In genomic region chr7:44999245-45000095, GRCh38 we compare ENCODE assay signal across 8 cellular contexts. TPM values are rescaled to one million over a fixed set of nuclear protein-coding genes. Genes with fewer than 3 reads are reported as not detected.
DNase-seq lines count a peak whose midpoint lies in the region; ATAC-seq and TF ChIP-seq lines count a peak whose summit lies in the region.

No MANE protein-coding gene starts in this region.

- H3K36me3 ChIP-seq in duodenal mucosa (ENCODE audit: control insufficient read depth in 1 of 2, insufficient read depth in 2 of 2, low read length in 2 of 2), result no peaks in the 10 kb centered on the region

- H3K27me3 ChIP-seq in duodenal mucosa (ENCODE audit: control insufficient read depth in 1 of 2, insufficient read depth in 2 of 2, low read length in 2 of 2), result no peaks in the 10 kb centered on the region

- peaks cover 58% of the 10 kb centered on the region for H3K4me1 Mint-ChIP-seq in activated CD4-positive, alpha-beta memory T cell treated with anti-CD3 and anti-CD28 coated beads for 36 hours (ENCODE audit: low read depth)

- no peaks in the 10 kb centered on the region for H3K9me3 Mint-ChIP-seq in activated CD4-positive, alpha-beta memory T cell treated with anti-CD3 and anti-CD28 coated beads for 36 hours

- H3K27ac Mint-ChIP-seq in activated CD4-positive, alpha-beta memory T cell treated with anti-CD3 and anti-CD28 coated beads for 36 hours, result peak overlapping the region; percentile 95

- POLR2A ChIA-PET in activated CD4-positive, alpha-beta memory T cell treated with anti-CD3 and anti-CD28 coated beads for 36 hours (lab: Charles Lee), result interaction anchor here (0.9 to 7.5 kb wide), 8 partner anchors 17 to 151 kb away, joined by 3 to 208 read pairs (median 4); partner anchors contain the start of genes H2AZ2, MYO1G, PURB and TBRG4

- intact Hi-C loops in activated CD4-positive, alpha-beta memory T cell treated with anti-CD3 and anti-CD28 coated beads for 36 hours (cut with micrococcal nuclease), result loop anchor here (1.0 to 2.0 kb wide), 5 partner anchors 13 to 799 kb away; partner anchors contain the start of genes H2AZ2, MYO1G, OGDH and YKT6
- intact Hi-C loops in lower leg skin (cut with DNase I; ENCODE audit: low total_unique reads), result no loop called here

- TF ChIP-seq CTCF in lower leg skin (IDR thresholded peaks at IDR 0.05), result no peak

- CTCF ChIA-PET in activated CD4-positive, alpha-beta memory T cell treated with anti-CD3 and anti-CD28 coated beads for 36 hours (lab: Charles Lee), result interaction anchor here (0.7 to 6.3 kb wide), 6 partner anchors 14 to 499 kb away, joined by 3 to 46 read pairs (median 6); partner anchors contain the start of gene MYO1G

- H3K4me3 ChIP-seq in duodenal mucosa (ENCODE audit: low read depth in 1 of 2, low read length in 2 of 2), result peak overlapping the region; percentile 90 to 96
- H3K4me3 ChIP-seq in lower leg skin (ENCODE audit: low read depth, poor library complexity, severe bottlenecking), result peak overlapping the region; percentile 30

- peaks cover 17 to 20% of the 10 kb centered on the region in 2 donors for H3K4me1 ChIP-seq in duodenal mucosa (ENCODE audit: control insufficient read depth in 1 of 2, insufficient read depth in 2 of 2, low read length in 2 of 2)

- 0% methylated on average over 21 to 64 of the region's 66 CpGs for WGBS in lower leg skin, 2 donors

- H3K9me3 ChIP-seq in duodenal mucosa (ENCODE audit: control insufficient read depth in 1 of 2, low read length in 2 of 2), result no peaks in the 10 kb centered on the region

- TF ChIP-seq POLR2A in lower leg skin (IDR thresholded peaks at IDR 0.05), result no peak

- peak overlapping the region; percentile 89 for H3K4me3 Mint-ChIP-seq in activated CD4-positive, alpha-beta memory T cell treated with anti-CD3 and anti-CD28 coated beads for 36 hours

- peak overlapping the region; percentile 70 for H3K27ac ChIP-seq in duodenal mucosa (ENCODE audit: low read depth, low read length)

- H3K9ac ChIP-seq in duodenal mucosa (ENCODE audit: low read depth in 1 of 2, low read length in 2 of 2), result peak overlapping the region; percentile 68 to 81

- H3K27me3 Mint-ChIP-seq in activated CD4-positive, alpha-beta memory T cell treated with anti-CD3 and anti-CD28 coated beads for 36 hours, result no peaks in the 10 kb centered on the region

- peak; percentile 67 for ATAC-seq in GM19438 (IDR thresholded peaks at IDR 0.05; ENCODE audit: low read depth, unreplicated experiment)
- ATAC-seq in HG03571 (IDR thresholded peaks at IDR 0.05; ENCODE audit: unreplicated experiment), result peak; percentile 71

- DNase-seq in CD1c-positive myeloid dendritic cell (ENCODE audit: extremely low spot score), result peak; percentile 99
- peak; percentile 99 for DNase-seq in NCI-H82 (lab: John Stamatoyannopoulos, UW)
- DNase-seq in activated CD4-positive, alpha-beta memory T cell treated with anti-CD3 and anti-CD28 coated beads for 36 hours, result peak; percentile 100
- DNase-seq in lower leg skin (ENCODE audit: low spot score in 2 of 2), result peak; percentile 99 to 100
- DNase-seq in stimulated activated CD4-positive, alpha-beta T cell treated with anti-CD3 and anti-CD28 coated beads, Interleukin-4, amount 100 ng/mL, for 4 hours, result peak; percentile 98 to 99

- H3K36me3 Mint-ChIP-seq in activated CD4-positive, alpha-beta memory T cell treated with anti-CD3 and anti-CD28 coated beads for 36 hours, result peaks cover 21% of the 10 kb centered on the region

RNA-seq across cellular contexts. Expression of gene CCM2, which starts 0.5 kb away (rescaled TPM):
- 10 to 100 TPM; 85.2 to 89.6 TPM for total RNA-seq in activated CD4-positive, alpha-beta memory T cell treated with anti-CD3 and anti-CD28 coated beads for 36 hours
- 10 to 100 TPM; 25.1 to 45.7 (median 32.6) TPM for total RNA-seq in lower leg skin

RNA-seq across cellular contexts. Expression of gene MYO1G, which starts 20.7 kb away (rescaled TPM):
- total RNA-seq in activated CD4-positive, alpha-beta memory T cell treated with anti-CD3 and anti-CD28 coated beads for 36 hours, result 100 to 1,000 TPM; 429 to 436 TPM
- 1 to 10 TPM; 1.1 to 3.0 (median 2.2) TPM for total RNA-seq in lower leg skin

Comparison
In these comparisons a context has a peak if more than half of its experiments do, and no peak if none do; other contexts are left out.
1. Peak in every context shown above with its lines: DNase-seq, ATAC-seq, H3K4me3 ChIP-seq and H3K27ac ChIP-seq.
2. RNA of gene MYO1G, which starts 20.7 kb away (total RNA-seq): 429 to 436 TPM in activated CD4-positive, alpha-beta memory T cell treated with anti-CD3 and anti-CD28 coated beads for 36 hours; 1.1 to 3.0 TPM in lower leg skin; every median in the first group is over 100 times any median in the second.